8 cellular contexts compared by ENCODE assay signal in the genomic region with DNA sequence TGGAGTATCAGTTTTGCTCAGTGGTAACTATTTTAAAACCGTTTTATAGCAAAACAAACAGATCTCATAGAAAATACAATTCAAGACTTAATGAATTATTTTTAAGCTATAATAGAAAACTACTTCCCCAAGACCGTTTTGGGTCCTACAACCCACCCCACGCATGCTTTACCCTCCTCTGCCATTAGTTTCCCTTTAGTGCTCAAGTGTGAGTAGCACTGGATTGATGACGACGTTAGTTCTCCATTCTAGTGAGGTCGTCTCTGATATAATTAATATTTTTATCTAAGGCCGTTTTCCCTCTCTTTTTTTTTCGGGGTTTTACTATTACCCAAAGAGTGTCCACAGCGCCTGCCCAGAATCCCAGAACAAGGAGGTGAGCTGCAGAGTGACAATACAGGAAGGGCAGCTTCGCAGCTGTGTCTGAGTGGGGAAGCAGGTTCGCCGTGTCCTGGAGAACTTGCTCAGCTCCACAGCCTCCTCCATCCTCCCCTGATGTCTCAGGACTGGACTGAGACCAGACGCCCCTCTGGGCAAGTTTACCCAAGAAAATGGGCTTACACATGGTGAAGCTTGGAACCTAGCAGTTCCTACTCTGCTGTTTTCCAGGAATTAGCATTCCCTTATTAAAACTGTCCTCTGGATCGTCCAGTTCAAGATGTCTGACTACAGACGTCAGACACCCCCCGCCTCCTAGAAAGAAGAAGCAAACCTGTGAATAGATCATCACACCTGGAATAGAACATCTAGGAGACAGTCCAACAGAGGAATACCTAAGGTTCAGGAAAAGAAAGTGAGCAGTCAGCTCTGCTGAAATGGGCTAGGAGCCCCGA. TPM values are rescaled to one million over a fixed set of nuclear protein-coding genes. Genes with fewer than 3 reads are reported as not detected.
A peak's percentile ranks its signal among the peaks of the same experiment; 100 is the strongest.
DNase-seq lines count a peak whose midpoint lies in the region; ATAC-seq and TF ChIP-seq lines count a peak whose summit lies in the region.

No MANE protein-coding gene starts in this region.

- no peaks in the 10 kb centered on the region for H3K9me3 ChIP-seq in RWPE2 (ENCODE audit: severe bottlenecking)
- H3K9me3 ChIP-seq in esophagus (ENCODE audit: control insufficient read depth in 2 of 2, insufficient read depth in 1 of 2, low read depth in 1 of 2, low read length in 1 of 2): no peaks in the 10 kb centered on the region
- H3K9me3 ChIP-seq in neutrophil: no peaks in the 10 kb centered on the region

- peak overlapping the region; percentile 59 for H3K4me3 ChIP-seq in AG10803 (ENCODE audit: low read length)
- peak overlapping the region; percentile 27 for H3K4me3 ChIP-seq in RWPE2 (ENCODE audit: severe bottlenecking)
- H3K4me3 ChIP-seq in esophagus (ENCODE audit: low read depth in 1 of 2, low read length in 2 of 2): peak overlapping the region; percentile 33 to 42
- peak overlapping the region; percentile 50 to 59 for H3K4me3 ChIP-seq in neutrophil (ENCODE audit: low read depth in 1 of 2, low read length in 1 of 2)

- H3K27me3 ChIP-seq in RWPE2 (ENCODE audit: insufficient read depth, poor library complexity, severe bottlenecking) (peaks cover 11% of the 10 kb centered on the region), esophagus (ENCODE audit: control insufficient read depth in 1 of 2, insufficient read depth in 2 of 2, low read length in 2 of 2) (no peaks in the 10 kb centered on the region), neutrophil (peaks cover 42% of the 10 kb centered on the region)

- ATAC-seq in GM18517 (IDR thresholded peaks at IDR 0.05; ENCODE audit: unreplicated experiment): peak; percentile 27
- peak; percentile 45 for ATAC-seq in RWPE2 (ENCODE audit: low read depth)

- TF ChIP-seq CTCF in AG10803 (conservative IDR thresholded peaks at IDR 0.05; ENCODE audit: low read length): no peak
- TF ChIP-seq CTCF in RWPE2 (IDR thresholded peaks at IDR 0.05; ENCODE audit: poor library complexity, severe bottlenecking): no peak
- TF ChIP-seq CTCF in neutrophil (IDR thresholded peaks at IDR 0.05): no peak

- no peak for TF ChIP-seq POLR2A in erythroblast (IDR thresholded peaks at IDR 0.05; ENCODE audit: low read length)

- no peaks in the 10 kb centered on the region for H3K36me3 ChIP-seq in RWPE2 (ENCODE audit: low read depth)
- no peaks in the 10 kb centered on the region for H3K36me3 ChIP-seq in esophagus (ENCODE audit: control insufficient read depth in 2 of 2, insufficient read depth in 2 of 2, low read length in 1 of 2)
- no peaks in the 10 kb centered on the region for H3K36me3 ChIP-seq in neutrophil

- no peak for DNase-seq in AG10803 (ENCODE audit: low read depth)
- no peak for DNase-seq in RWPE2 (ENCODE audit: low spot score)
- DNase-seq in erythroblast (lab: John Stamatoyannopoulos, UW): no peak
- DNase-seq in NCI-H2081 treated with DMSO at 0.1 percent for 48 hours (lab: John Stamatoyannopoulos, UW): no peak
- no peak for DNase-seq in kidney glomerular epithelial cell (lab: John Stamatoyannopoulos, UW)

- H3K27ac ChIP-seq in RWPE2 (ENCODE audit: poor library complexity, severe bottlenecking) (no peak overlapping the region), esophagus (ENCODE audit: low read depth in 2 of 2, low read length in 1 of 2) (no peak overlapping the region), neutrophil (no peak overlapping the region)

- no peaks in the 10 kb centered on the region for H3K4me1 ChIP-seq in RWPE2 (ENCODE audit: insufficient read depth, poor library complexity, severe bottlenecking)
- peaks cover 0 to 3% of the 10 kb centered on the region in 2 donors for H3K4me1 ChIP-seq in esophagus (ENCODE audit: control insufficient read depth in 2 of 2, insufficient read depth in 2 of 2, low read length in 1 of 2)
- peaks cover 16 to 17% of the 10 kb centered on the region in 2 experiments for H3K4me1 ChIP-seq in neutrophil (ENCODE audit: control insufficient read depth in 1 of 2, insufficient read depth in 1 of 2, low read depth in 1 of 2, low read length in 1 of 2)

- 25 to 26% methylated on average over 17 of the region's 17 CpGs for whole genome bisulfite sequencing in esophagus, 2 donors

RNA-seq across cellular contexts. Expression of a gene that starts 31.9 kb away (rescaled TPM):
- 10 to 100 TPM; 10.4 to 10.5 TPM for polyA plus RNA-seq in esophagus
